In the genomic region with DNA sequence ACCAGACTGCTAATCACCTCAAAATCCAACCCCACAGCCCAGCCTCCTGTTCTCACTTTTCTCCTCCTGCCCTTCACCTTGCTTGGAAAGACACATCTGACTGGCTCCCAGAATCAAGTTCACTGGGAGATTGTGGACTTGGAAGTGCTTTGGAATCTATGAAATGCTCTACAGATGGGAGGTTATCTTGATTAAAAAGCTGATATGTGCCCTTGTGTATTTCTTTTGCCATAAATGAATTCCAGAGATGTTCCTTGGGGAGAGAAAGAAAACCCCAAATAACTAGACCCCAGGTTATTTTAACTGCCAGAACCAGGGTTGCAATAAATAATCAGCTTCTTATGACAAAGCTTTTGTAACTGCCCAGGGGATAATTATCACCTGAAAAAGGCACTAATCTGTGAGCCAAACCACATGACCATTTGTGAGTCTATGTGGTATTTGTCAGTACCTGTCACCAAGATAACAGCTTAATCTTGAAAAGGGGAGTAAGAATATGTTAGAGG, we compare ENCODE assay signal across 14 cellular contexts. TPM values are rescaled to one million over a fixed set of nuclear protein-coding genes. Genes with fewer than 3 reads are reported as not detected.
DNase-seq lines count a peak whose midpoint lies in the region; ATAC-seq and TF ChIP-seq lines count a peak whose summit lies in the region.
"Had no signal": no experiment of that assay in that cellular context is flagged by ENCODE, and none has a peak within 500 bp of the region (broad histone marks: within the 10 kb centered on the region; RNA-seq: fewer than 3 reads in every experiment).

No MANE protein-coding gene starts in this region.

- no peaks in the 10 kb centered on the region for H3K36me3 ChIP-seq in cardiac muscle cell
- no peaks in the 10 kb centered on the region for H3K36me3 ChIP-seq in heart right ventricle
- no peaks in the 10 kb centered on the region for H3K36me3 ChIP-seq in NT2/D1 (ENCODE audit: insufficient read depth, insufficient read length, low read length)
- H3K36me3 ChIP-seq: SJCRH30 had no signal

- H3K4me1 Mint-ChIP-seq in effector memory CD8-positive, alpha-beta T cell (ENCODE audit: low read depth in 2 of 2), result peaks cover 8 to 38% of the 10 kb centered on the region in 2 donors
- peaks cover 27% of the 10 kb centered on the region for H3K4me1 Mint-ChIP-seq in type B pancreatic cell (ENCODE audit: unreplicated experiment)
- H3K4me1 Mint-ChIP-seq in stimulated activated naive B cell treated with anti-CD40 and anti-IgM and Interleukin-4, amounts not matched to agents 10 μg/mL and 1 μg/mL and 100 μg/mL, for 72 hours, result peaks cover 0 to 2% of the 10 kb centered on the region in 2 donors

- H3K4me1 ChIP-seq in cardiac muscle cell (ENCODE audit: low read depth) (peaks cover 9% of the 10 kb centered on the region), heart right ventricle (peaks cover 0 to 18% (median 8%) of the 10 kb centered on the region in 9 donors), NT2/D1 (ENCODE audit: insufficient read depth, insufficient read length) (no peaks in the 10 kb centered on the region)
- H3K4me1 ChIP-seq: SJCRH30 had no signal

- H3K4me3 Mint-ChIP-seq in effector memory CD8-positive, alpha-beta T cell, result no peak overlapping the region
- H3K4me3 Mint-ChIP-seq in type B pancreatic cell, result peak overlapping the region; percentile 38
- no peak overlapping the region for H3K4me3 Mint-ChIP-seq in stimulated activated naive B cell treated with anti-CD40 and anti-IgM and Interleukin-4, amounts not matched to agents 10 μg/mL and 1 μg/mL and 100 μg/mL, for 72 hours
- H3K4me3 Mint-ChIP-seq: activated naive CD4-positive, alpha-beta T cell treated with anti-CD3 and anti-CD28 coated beads for 36 hours had no signal

- intact Hi-C loops in heart right ventricle (cut with DNase I), result loop anchor here in 1 of 10 donors (5.0 kb wide), 1 partner anchor 149 kb away; no protein-coding TSS in a partner anchor

- no peaks in the 10 kb centered on the region for H3K9me3 ChIP-seq in cardiac muscle cell (ENCODE audit: low read depth)
- no peaks in the 10 kb centered on the region for H3K9me3 ChIP-seq in heart right ventricle
- H3K9me3 ChIP-seq in NT2/D1 (ENCODE audit: insufficient read depth, low read length), result no peaks in the 10 kb centered on the region
- H3K9me3 ChIP-seq: SJCRH30 had no signal

- H3K27ac ChIP-seq in cardiac muscle cell (peak overlapping the region; percentile 21), heart right ventricle (no peak overlapping the region)
- H3K27ac ChIP-seq: SJCRH30 had no signal

- no peaks in the 10 kb centered on the region for H3K36me3 Mint-ChIP-seq in effector memory CD8-positive, alpha-beta T cell (ENCODE audit: insufficient read depth)
- H3K36me3 Mint-ChIP-seq in type B pancreatic cell, result no peaks in the 10 kb centered on the region
- H3K36me3 Mint-ChIP-seq in stimulated activated naive B cell treated with anti-CD40 and anti-IgM and Interleukin-4, amounts not matched to agents 10 μg/mL and 1 μg/mL and 100 μg/mL, for 72 hours, result no peaks in the 10 kb centered on the region

- H3K27me3 Mint-ChIP-seq in effector memory CD8-positive, alpha-beta T cell, result no peaks in the 10 kb centered on the region
- H3K27me3 Mint-ChIP-seq in type B pancreatic cell, result no peaks in the 10 kb centered on the region
- peaks cover 0 to 7% of the 10 kb centered on the region in 2 donors for H3K27me3 Mint-ChIP-seq in stimulated activated naive B cell treated with anti-CD40 and anti-IgM and Interleukin-4, amounts not matched to agents 10 μg/mL and 1 μg/mL and 100 μg/mL, for 72 hours

- H3K9me3 Mint-ChIP-seq in effector memory CD8-positive, alpha-beta T cell, result no peaks in the 10 kb centered on the region
- no peaks in the 10 kb centered on the region for H3K9me3 Mint-ChIP-seq in type B pancreatic cell
- H3K9me3 Mint-ChIP-seq in stimulated activated naive B cell treated with anti-CD40 and anti-IgM and Interleukin-4, amounts not matched to agents 10 μg/mL and 1 μg/mL and 100 μg/mL, for 72 hours, result no peaks in the 10 kb centered on the region
- H3K9me3 Mint-ChIP-seq: activated naive CD4-positive, alpha-beta T cell treated with anti-CD3 and anti-CD28 coated beads for 36 hours had no signal

- H3K9ac ChIP-seq in NT2/D1 (ENCODE audit: insufficient read length, low read depth), result peak overlapping the region; percentile 39

- peak overlapping the region in 1 of 2 donors; percentile 76 for H3K27ac Mint-ChIP-seq in effector memory CD8-positive, alpha-beta T cell
- H3K27ac Mint-ChIP-seq in type B pancreatic cell, result peak overlapping the region; percentile 78
- H3K27ac Mint-ChIP-seq in stimulated activated naive B cell treated with anti-CD40 and anti-IgM and Interleukin-4, amounts not matched to agents 10 μg/mL and 1 μg/mL and 100 μg/mL, for 72 hours, result no peak overlapping the region
- H3K27ac Mint-ChIP-seq: activated naive CD4-positive, alpha-beta T cell treated with anti-CD3 and anti-CD28 coated beads for 36 hours had no signal

- H3K4me3 ChIP-seq in cardiac muscle cell, result no peak overlapping the region
- H3K4me3 ChIP-seq in heart right ventricle, result no peak overlapping the region
- no peak overlapping the region for H3K4me3 ChIP-seq in NT2/D1 (ENCODE audit: insufficient read length, low read depth)
- H3K4me3 ChIP-seq: SJCRH30 had no signal

- DNase-seq in cardiac muscle cell (ENCODE audit: low read depth in 1 of 2, low spot score in 1 of 2), result peak in 1 of 2 donors; percentile 10
- no peak for DNase-seq in heart right ventricle
- no peak for DNase-seq in NT2/D1 (ENCODE audit: low read depth, low spot score)
- DNase-seq in effector memory CD8-positive, alpha-beta T cell, result no peak
- DNase-seq in type B pancreatic cell (ENCODE audit: extremely low spot score, unreplicated experiment), result no peak
- no peak for DNase-seq in stimulated activated CD8-positive, alpha-beta memory T cell treated with anti-CD3 and anti-CD28 coated beads, Interleukin-4, amount 100 ng/mL, for 48 hours
- DNase-seq in stimulated activated naive B cell treated with anti-CD40 and anti-IgM and Interleukin-4, amounts not matched to agents 10 μg/mL and 1 μg/mL and 100 μg/mL, for 72 hours, result no peak
- no peak for DNase-seq in SW480 (ENCODE audit: low spot score)
- DNase-seq: activated naive CD4-positive, alpha-beta T cell treated with anti-CD3 and anti-CD28 coated beads for 36 hours; NCI-H1694 treated with DMSO at 0.1 percent for 48 hours; NCI-H510A; posterior cingulate gyrus; SJCRH30 had no signal

- TF ChIP-seq CTCF in cardiac muscle cell (IDR thresholded peaks at IDR 0.05; ENCODE audit: low read depth, low read length) (no peak), heart right ventricle (IDR thresholded peaks at IDR 0.05) (no peak), type B pancreatic cell (conservative IDR thresholded peaks at IDR 0.05) (no peak)

- H3K27me3 ChIP-seq in cardiac muscle cell (no peaks in the 10 kb centered on the region), heart right ventricle (no peaks in the 10 kb centered on the region), NT2/D1 (ENCODE audit: insufficient read depth, insufficient read length) (no peaks in the 10 kb centered on the region)
- H3K27me3 ChIP-seq: SJCRH30 had no signal

- ATAC-seq in heart right ventricle, result no peak
- peak; percentile 36 for ATAC-seq in effector memory CD8-positive, alpha-beta T cell (replicated peaks)
- ATAC-seq in stimulated activated naive B cell treated with anti-CD40 and anti-IgM and Interleukin-4, amounts not matched to agents 10 μg/mL and 1 μg/mL and 100 μg/mL, for 72 hours (replicated peaks), result no peak
- ATAC-seq: left lobe of liver had no signal

RNA-seq across cellular contexts. Expression of gene ARHGEF3, which starts 21.7 kb away (rescaled TPM):
- total RNA-seq in cardiac muscle cell, result 9.4 and 12.8 TPM in 2 replicates
- 9.3 and 10.3 TPM in 2 replicates for polyA plus RNA-seq in cardiac muscle cell
- 10 to 100 TPM; 12.8 to 26.1 (median 17.9) TPM for total RNA-seq in heart right ventricle
- polyA plus RNA-seq in heart right ventricle, result 1 to 10 TPM; 6.6 to 7.4 TPM
- 20.9 and 32.6 TPM in 2 replicates for total RNA-seq in type B pancreatic cell (ENCODE audit: low replicate concordance)
